ENCODE assay signal across 26 cellular contexts in the genomic region with DNA sequence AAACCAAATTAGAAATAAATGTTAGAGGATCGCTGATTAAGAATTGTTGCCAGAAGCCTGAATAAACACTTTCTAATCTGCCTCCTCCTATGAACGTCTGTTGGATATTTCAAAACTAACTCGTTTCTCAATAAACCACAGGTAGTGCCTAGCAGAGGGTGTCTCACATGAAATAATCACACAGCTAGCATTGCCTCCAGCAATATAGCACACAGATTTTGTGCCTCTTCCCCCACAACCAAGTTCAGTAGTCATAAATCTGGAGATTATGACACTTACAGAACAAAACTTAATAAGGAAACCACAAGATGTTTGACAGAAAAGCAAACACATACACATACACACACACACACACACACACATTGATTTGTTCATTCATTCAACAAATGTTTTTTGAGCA.
"Had no signal": no experiment of that assay in that cellular context is flagged by ENCODE, and none has a peak within 500 bp of the region (broad histone marks: within the 10 kb centered on the region; RNA-seq: fewer than 3 reads in every experiment).

No MANE protein-coding gene starts in this region.

- H3K4me3 ChIP-seq: heart right ventricle, ovary, prostate gland, testis, uterus had no signal

- H3K27me3 ChIP-seq: heart right ventricle, neutrophil, ovary, testis, uterus had no signal

- H3K9me3 ChIP-seq: neutrophil, ovary, prostate gland, testis, uterus had no signal

- H3K36me3 ChIP-seq: heart right ventricle, neutrophil, ovary, prostate gland, uterus had no signal

- H3K27me3 Mint-ChIP-seq: activated CD4-positive, alpha-beta T cell treated with anti-CD3 and anti-CD28 coated beads, Interleukin-2, amount 10 ng/mL, durations not matched to agents 7 days and 5 days; activated CD8-positive, alpha-beta memory T cell treated with anti-CD3 and anti-CD28 coated beads, Interleukin-2, amount 10 ng/mL, durations not matched to agents 7 days and 5 days; activated CD8-positive, alpha-beta T cell treated with anti-CD3 and anti-CD28 coated beads for 36 hours; activated naive CD8-positive, alpha-beta T cell treated with anti-CD3 and anti-CD28 coated beads, Interleukin-2, amount 50 U/mL, for 24 hours; brain; dendritic cell treated with granulocyte-macrophage colony-stimulating factor and Interleukin-4, amounts not matched to agents 40 ng/mL and 50 ng/mL, for 4 days had no signal

- H3K27ac ChIP-seq: heart right ventricle, neutrophil, ovary, prostate gland, testis, uterus had no signal

- H3K9me3 Mint-ChIP-seq: dendritic cell treated with granulocyte-macrophage colony-stimulating factor and Interleukin-4, amounts not matched to agents 40 ng/mL and 50 ng/mL, for 4 days; nephron had no signal

- ATAC-seq: activated CD8-positive, alpha-beta memory T cell treated with anti-CD3 and anti-CD28 coated beads, Interleukin-2, amount 10 ng/mL, durations not matched to agents 7 days and 5 days; activated CD8-positive, alpha-beta T cell treated with anti-CD3 and anti-CD28 coated beads for 36 hours; activated naive CD8-positive, alpha-beta T cell treated with anti-CD3 and anti-CD28 coated beads, Interleukin-2, amount 50 U/mL, for 24 hours; heart right ventricle; left colon had no signal

- H3K27ac Mint-ChIP-seq: activated CD4-positive, alpha-beta T cell treated with anti-CD3 and anti-CD28 coated beads, Interleukin-2, amount 10 ng/mL, durations not matched to agents 7 days and 5 days; activated CD8-positive, alpha-beta memory T cell treated with anti-CD3 and anti-CD28 coated beads, Interleukin-2, amount 10 ng/mL, durations not matched to agents 7 days and 5 days; activated CD8-positive, alpha-beta T cell treated with anti-CD3 and anti-CD28 coated beads for 36 hours; activated naive CD8-positive, alpha-beta T cell treated with anti-CD3 and anti-CD28 coated beads, Interleukin-2, amount 50 U/mL, for 24 hours; activated T-helper 1 cell treated with anti-CD3 and anti-CD28 coated beads, Interleukin-12 subunit alpha, Interleukin-12 subunit beta, Interleukin-2, Interleukin-4 antibody, amounts not matched to agents 30 ng/mL and 10 ng/mL and 1 ng/mL, durations not matched to agents 14 hours and 24 hours and 36 hours; brain; dendritic cell treated with granulocyte-macrophage colony-stimulating factor and Interleukin-4, amounts not matched to agents 40 ng/mL and 50 ng/mL, for 4 days; nephron had no signal

- H3K36me3 Mint-ChIP-seq: activated CD8-positive, alpha-beta memory T cell treated with anti-CD3 and anti-CD28 coated beads, Interleukin-2, amount 10 ng/mL, durations not matched to agents 7 days and 5 days; brain had no signal

- DNase-seq: activated CD4-positive, alpha-beta T cell treated with anti-CD3 and anti-CD28 coated beads, Interleukin-2, amount 10 ng/mL, durations not matched to agents 7 days and 5 days; activated CD8-positive, alpha-beta memory T cell treated with anti-CD3 and anti-CD28 coated beads, Interleukin-2, amount 10 ng/mL, durations not matched to agents 7 days and 5 days; activated CD8-positive, alpha-beta T cell treated with anti-CD3 and anti-CD28 coated beads for 36 hours; activated gamma-delta T cell; activated naive CD4-positive, alpha-beta T cell treated with anti-CD3 and anti-CD28 coated beads, Interleukin-2, amount 50 U/mL, for 16 hours; activated naive CD8-positive, alpha-beta T cell treated with anti-CD3 and anti-CD28 coated beads, Interleukin-2, amount 50 U/mL, for 24 hours; caudate nucleus; effector CD8-positive, alpha-beta T cell; erythroblast; foreskin fibroblast; heart right ventricle; islet precursor cell; left colon; mesenchymal stem cell; ovary; stimulated activated CD4-positive, alpha-beta T cell treated with anti-CD3 and anti-CD28 coated beads, Interleukin-2, amount 100 ng/mL, for 48 hours; stimulated activated naive CD4-positive, alpha-beta T cell; testis; trophoblast cell; uterus had no signal

- H3K4me1 Mint-ChIP-seq: activated CD4-positive, alpha-beta T cell treated with anti-CD3 and anti-CD28 coated beads, Interleukin-2, amount 10 ng/mL, durations not matched to agents 7 days and 5 days; activated CD8-positive, alpha-beta memory T cell treated with anti-CD3 and anti-CD28 coated beads, Interleukin-2, amount 10 ng/mL, durations not matched to agents 7 days and 5 days; activated naive CD8-positive, alpha-beta T cell treated with anti-CD3 and anti-CD28 coated beads, Interleukin-2, amount 50 U/mL, for 24 hours; brain had no signal

- H3K4me1 ChIP-seq: heart right ventricle, prostate gland, testis, uterus had no signal

- H3K4me3 Mint-ChIP-seq: activated CD4-positive, alpha-beta T cell treated with anti-CD3 and anti-CD28 coated beads, Interleukin-2, amount 10 ng/mL, durations not matched to agents 7 days and 5 days; activated CD8-positive, alpha-beta memory T cell treated with anti-CD3 and anti-CD28 coated beads, Interleukin-2, amount 10 ng/mL, durations not matched to agents 7 days and 5 days; activated CD8-positive, alpha-beta T cell treated with anti-CD3 and anti-CD28 coated beads for 36 hours; activated naive CD8-positive, alpha-beta T cell treated with anti-CD3 and anti-CD28 coated beads, Interleukin-2, amount 50 U/mL, for 24 hours; activated T-helper 1 cell treated with anti-CD3 and anti-CD28 coated beads, Interleukin-12 subunit alpha, Interleukin-12 subunit beta, Interleukin-2, Interleukin-4 antibody, amounts not matched to agents 30 ng/mL and 10 ng/mL and 1 ng/mL, durations not matched to agents 14 hours and 24 hours and 36 hours; brain; dendritic cell treated with granulocyte-macrophage colony-stimulating factor and Interleukin-4, amounts not matched to agents 40 ng/mL and 50 ng/mL, for 4 days; nephron had no signal
